ENCODE assay signal across 20 cellular contexts in the genomic region with DNA sequence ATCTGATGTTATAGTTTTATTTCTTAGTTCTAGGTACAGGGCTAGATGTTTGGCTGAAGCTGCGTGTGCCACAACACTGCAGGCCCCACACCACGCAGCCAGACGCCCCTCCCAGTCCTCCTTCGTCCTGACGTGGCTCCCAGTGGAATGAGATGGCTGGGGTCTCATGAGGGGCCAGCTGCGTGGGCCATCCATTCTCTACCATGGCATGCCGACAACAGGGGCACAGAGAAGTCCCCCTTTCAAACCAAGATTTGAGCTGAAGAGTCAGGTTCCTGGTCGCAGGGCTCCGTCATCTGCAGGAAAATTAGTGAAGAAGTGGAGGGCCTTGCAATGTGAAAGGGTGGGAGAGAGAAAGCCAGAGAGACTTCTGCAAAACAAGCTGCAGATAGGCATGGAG.
"Had no signal": no experiment of that assay in that cellular context is flagged by ENCODE, and none has a peak within 500 bp of the region (broad histone marks: within the 10 kb centered on the region; RNA-seq: fewer than 3 reads in every experiment).

No MANE protein-coding gene starts in this region.

- H3K4me1 ChIP-seq: sigmoid colon, transverse colon had no signal

- H3K9me3 ChIP-seq: neutrophil, prostate gland, sigmoid colon, thoracic aorta, transverse colon, vagina had no signal

- H3K36me3 ChIP-seq: neutrophil, prostate gland, sigmoid colon, thoracic aorta, transverse colon, vagina had no signal

- H3K4me3 ChIP-seq: dorsolateral prefrontal cortex, prostate gland, sigmoid colon, thoracic aorta, transverse colon, vagina had no signal

- H3K27ac Mint-ChIP-seq: naive thymus-derived CD8-positive, alpha-beta T cell; stimulated activated effector memory CD8-positive, alpha-beta T cell treated with anti-CD3 and anti-CD28 coated beads, Interleukin-12 subunit alpha, Interleukin-12 subunit beta, amount 100 ng/mL, for 72 hours had no signal

- H3K27me3 ChIP-seq: dorsolateral prefrontal cortex, neutrophil, sigmoid colon, transverse colon, vagina had no signal

- H3K27ac ChIP-seq: neutrophil, sigmoid colon, thoracic aorta, transverse colon, vagina had no signal

- DNase-seq: cerebellar nuclear complex; effector CD4-positive, alpha-beta T cell; mammary epithelial cell; mesendoderm; midbrain; naive thymus-derived CD8-positive, alpha-beta T cell; right cardiac atrium; sigmoid colon; stimulated activated CD4-positive, alpha-beta T cell treated with anti-CD3 and anti-CD28 coated beads, Interleukin-2, amount 100 ng/mL, for 24 hours; stimulated activated CD4-positive, alpha-beta T cell treated with anti-CD3 and anti-CD28 coated beads, Interleukin-4, amount 100 ng/mL, for 24 hours; stimulated activated naive CD8-positive, alpha-beta T cell treated with anti-CD3 and anti-CD28 coated beads, Interleukin-15, Interleukin-2, amounts not matched to agents 100 U/mL and 50 U/mL, for 24 hours; substantia nigra; transverse colon had no signal

- ATAC-seq: naive thymus-derived CD8-positive, alpha-beta T cell; right cardiac atrium; stimulated activated effector memory CD8-positive, alpha-beta T cell treated with anti-CD3 and anti-CD28 coated beads, Interleukin-12 subunit alpha, Interleukin-12 subunit beta, amount 100 ng/mL, for 72 hours; stimulated activated naive CD8-positive, alpha-beta T cell treated with anti-CD3 and anti-CD28 coated beads, Interleukin-15, Interleukin-2, amounts not matched to agents 100 U/mL and 50 U/mL, for 24 hours had no signal

- H3K36me3 Mint-ChIP-seq: naive thymus-derived CD8-positive, alpha-beta T cell; stimulated activated effector memory CD8-positive, alpha-beta T cell treated with anti-CD3 and anti-CD28 coated beads, Interleukin-12 subunit alpha, Interleukin-12 subunit beta, amount 100 ng/mL, for 72 hours had no signal

- H3K4me3 Mint-ChIP-seq: naive thymus-derived CD8-positive, alpha-beta T cell; neural crest cell; stimulated activated effector memory CD8-positive, alpha-beta T cell treated with anti-CD3 and anti-CD28 coated beads, Interleukin-12 subunit alpha, Interleukin-12 subunit beta, amount 100 ng/mL, for 72 hours had no signal

- H3K9me3 Mint-ChIP-seq: naive thymus-derived CD8-positive, alpha-beta T cell; neural crest cell; stimulated activated effector memory CD8-positive, alpha-beta T cell treated with anti-CD3 and anti-CD28 coated beads, Interleukin-12 subunit alpha, Interleukin-12 subunit beta, amount 100 ng/mL, for 72 hours had no signal
